Comparison of ENCODE assay signal across 28 cellular contexts in the genomic region with DNA sequence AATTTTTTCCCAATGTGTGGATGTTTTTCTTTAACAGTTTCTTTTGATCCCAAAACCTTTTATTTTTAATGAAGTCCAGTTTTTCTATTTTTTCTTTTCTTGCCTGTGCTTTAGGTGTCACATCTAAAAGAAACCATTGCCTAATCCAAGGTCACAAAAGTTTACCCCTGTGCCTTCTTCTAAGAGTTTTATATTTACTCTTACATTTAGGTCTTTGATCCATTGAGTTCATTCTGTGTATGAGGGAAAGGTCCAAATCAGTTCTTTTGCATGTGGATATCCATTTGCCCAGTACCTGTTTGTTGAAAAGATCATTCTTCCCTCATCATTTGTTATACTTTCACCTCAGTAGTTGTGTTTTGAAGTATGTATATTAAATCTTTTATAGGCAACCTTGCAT.
"Had no signal": no experiment of that assay in that cellular context is flagged by ENCODE, and none has a peak within 500 bp of the region (broad histone marks: within the 10 kb centered on the region; RNA-seq: fewer than 3 reads in every experiment).

No MANE protein-coding gene starts in this region.

- ATAC-seq: naive thymus-derived CD4-positive, alpha-beta T cell; natural killer cell; right cardiac atrium; sciatic nerve; stimulated activated memory B cell treated with anti-CD40 and anti-IgM and Interleukin-4, amounts not matched to agents 10 μg/mL and 1 μg/mL and 100 μg/mL, for 72 hours; stimulated activated naive CD8-positive, alpha-beta T cell treated with anti-CD3 and anti-CD28 coated beads, Interleukin-15, amount 100 ng/mL, for 72 hours; stimulated activated naive CD8-positive, alpha-beta T cell treated with anti-CD3 and anti-CD28 coated beads, Interleukin-15, Interleukin-2, amounts not matched to agents 100 U/mL and 50 U/mL, for 24 hours had no signal

- H3K27ac ChIP-seq: neural progenitor cell, ovary, parathyroid adenoma, skin epidermis, spleen, testis, tibial artery, upper lobe of right lung, uterus had no signal

- H3K4me3 ChIP-seq: neural progenitor cell, ovary, skin epidermis, smooth muscle cell, spleen, suprapubic skin, testis, tibial artery, transverse colon, upper lobe of right lung, uterus had no signal

- H3K27me3 ChIP-seq: neural progenitor cell, ovary, suprapubic skin, testis, tibial artery, transverse colon, upper lobe of right lung, uterus had no signal

- H3K9me3 ChIP-seq: ovary, suprapubic skin, testis, tibial artery, transverse colon, upper lobe of right lung, uterus had no signal

- DNase-seq: naive thymus-derived CD4-positive, alpha-beta T cell; natural killer cell; occipital lobe; ovary; posterior cingulate gyrus; right cardiac atrium; spleen; stimulated activated CD4-positive, alpha-beta T cell treated with anti-CD3 and anti-CD28 coated beads, Interleukin-12 subunit alpha, Interleukin-12 subunit beta, amount 100 ng/mL, for 4 hours; stimulated activated CD4-positive, alpha-beta T cell treated with anti-CD3 and anti-CD28 coated beads, Interleukin-1b, Interleukin-23, amount 100 ng/mL, for 48 hours; stimulated activated CD4-positive, alpha-beta T cell treated with anti-CD3 and anti-CD28 coated beads, Interleukin-4, amount 100 ng/mL, for 1 hour; stimulated activated CD4-positive, alpha-beta T cell treated with anti-CD3 and anti-CD28 coated beads, Interleukin-4, amount 100 ng/mL, for 4 hours; stimulated activated CD8-positive, alpha-beta memory T cell treated with anti-CD3 and anti-CD28 coated beads, Interleukin-4, amount 100 ng/mL, for 48 hours; stimulated activated naive CD4-positive, alpha-beta T cell; stimulated activated naive CD8-positive, alpha-beta T cell treated with anti-CD3 and anti-CD28 coated beads, Interleukin-15, amount 100 ng/mL, for 72 hours; stimulated activated naive CD8-positive, alpha-beta T cell treated with anti-CD3 and anti-CD28 coated beads, Interleukin-15, Interleukin-2, amounts not matched to agents 100 U/mL and 50 U/mL, for 24 hours; substantia nigra; testis; tibial artery; upper lobe of right lung; uterus had no signal

- H3K4me1 ChIP-seq: parathyroid adenoma, testis, upper lobe of right lung, uterus had no signal

- H3K36me3 ChIP-seq: neural progenitor cell, ovary, spleen, suprapubic skin, tibial artery, transverse colon, upper lobe of right lung, uterus had no signal

- H2AFZ ChIP-seq: neural progenitor cell, parathyroid adenoma had no signal

- H3K79me2 ChIP-seq: parathyroid adenoma had no signal

- H3K4me2 ChIP-seq: neural progenitor cell, smooth muscle cell had no signal
